In the genomic region with DNA sequence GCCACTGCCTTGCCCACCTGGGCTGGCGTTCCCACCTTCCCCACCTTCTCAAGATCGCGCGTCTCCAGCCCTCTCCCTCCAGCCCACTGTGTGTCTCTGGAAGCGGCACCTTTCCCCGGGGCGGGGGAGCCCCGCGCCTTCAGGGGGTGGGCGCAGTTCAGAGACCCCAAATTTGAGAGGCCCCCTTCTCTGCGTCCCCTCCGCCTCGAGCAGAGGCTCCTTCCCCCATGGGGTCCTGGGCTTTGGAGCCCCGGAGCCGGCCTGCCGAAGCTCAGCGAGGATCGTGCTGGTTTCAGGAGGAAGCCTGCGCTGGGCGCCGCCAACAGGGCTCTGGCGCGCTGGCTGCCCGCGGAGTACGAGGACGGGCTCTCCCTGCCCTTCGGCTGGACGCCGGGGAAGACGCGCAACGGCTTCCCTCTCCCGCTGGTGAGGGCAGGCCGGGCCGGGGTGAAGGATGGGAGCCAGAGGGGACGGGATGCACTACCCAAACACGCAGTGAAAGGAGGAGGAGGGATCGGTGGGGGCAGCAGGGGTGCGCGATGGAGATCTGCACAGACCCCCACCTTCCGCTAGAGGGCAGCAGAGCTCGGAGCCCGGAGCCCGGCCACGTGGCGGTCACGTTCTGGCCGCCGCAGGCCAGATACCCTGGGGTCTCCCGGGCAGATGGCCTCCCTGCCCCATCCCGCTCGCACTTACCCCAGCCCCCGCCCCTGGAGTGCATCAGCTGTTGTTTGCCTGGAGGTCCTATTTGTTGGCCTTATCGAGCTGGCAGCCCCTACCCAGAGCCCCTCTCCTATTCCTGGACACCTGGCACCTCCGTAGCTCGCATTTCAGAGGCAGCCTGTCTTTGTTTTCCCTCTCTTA, we compare ENCODE assay signal across 8 cellular contexts. TPM values are rescaled to one million over a fixed set of nuclear protein-coding genes. Genes with fewer than 3 reads are reported as not detected.
DNase-seq lines count a peak whose midpoint lies in the region; ATAC-seq and TF ChIP-seq lines count a peak whose summit lies in the region.

No MANE protein-coding gene starts in this region.

- H3K4me1 ChIP-seq in A673 (ENCODE audit: insufficient read depth, low read length, poor library complexity, severe bottlenecking) (peaks cover 8% of the 10 kb centered on the region), heart right ventricle (peaks cover 0 to 11% (median 8%) of the 10 kb centered on the region in 9 donors)

- H3K27ac ChIP-seq in A673 (ENCODE audit: low read depth, low read length, poor library complexity, severe bottlenecking) = no peak overlapping the region
- no peak overlapping the region for H3K27ac ChIP-seq in heart right ventricle

- H3K4me3 ChIP-seq in A673 (ENCODE audit: low read depth, low read length, poor library complexity, severe bottlenecking) = peak overlapping the region; percentile 43
- H3K4me3 ChIP-seq in LNCaP clone FGC (ENCODE audit: low read depth, low read length) = no peak overlapping the region
- H3K4me3 ChIP-seq in heart right ventricle = peak overlapping the region; percentile 26 to 56 (median 44)

- CTCF ChIA-PET in A673 (lab: Charles Lee) = interaction anchor here (0.6 to 1.8 kb wide), 9 partner anchors 9 to 295 kb away, joined by 3 to 8 read pairs (median 4); a partner anchor contains a TSS

- ATAC-seq in GM18867 (IDR thresholded peaks at IDR 0.05; ENCODE audit: unreplicated experiment) = peak; percentile 60
- ATAC-seq in activated naive CD8-positive, alpha-beta T cell treated with anti-CD3 and anti-CD28 coated beads, Interleukin-2, amount 10 ng/mL, durations not matched to agents 7 days and 5 days (ENCODE audit: low read depth) = peak; percentile 78
- peak; percentile 89 to 93 (median 91) for ATAC-seq in heart right ventricle

- peaks cover 50% of the 10 kb centered on the region for H3K27me3 Mint-ChIP-seq in activated naive CD8-positive, alpha-beta T cell treated with anti-CD3 and anti-CD28 coated beads, Interleukin-2, amount 10 ng/mL, durations not matched to agents 7 days and 5 days
- peaks cover 90% of the 10 kb centered on the region for H3K27me3 Mint-ChIP-seq in type B pancreatic cell

- DNase-seq in A673 (ENCODE audit: low spot score) (peak; percentile 70), LNCaP clone FGC (ENCODE audit: low read depth) (no peak), SKM-1 (lab: John Stamatoyannopoulos, UW; ENCODE audit: unreplicated experiment) (peak; percentile 36), heart right ventricle (peak; percentile 51 to 72), posterior vena cava (ENCODE audit: low spot score) (peak; percentile 92), type B pancreatic cell (ENCODE audit: extremely low spot score, unreplicated experiment) (peak; percentile 83)
- DNase-seq in activated naive CD8-positive, alpha-beta T cell treated with anti-CD3 and anti-CD28 coated beads, Interleukin-2, amount 10 ng/mL, durations not matched to agents 7 days and 5 days = peak; percentile 83

- WGBS in heart right ventricle, 2 donors = 5 to 6% methylated on average over 52 to 57 of the region's 57 CpGs

- POLR2A ChIA-PET in A673 (lab: Charles Lee; ENCODE audit: low non-redundant PET) = interaction anchor here (0.6 kb wide), 2 partner anchors 19 to 388 kb away, joined by 4 to 15 read pairs; no protein-coding TSS in a partner anchor
- POLR2A ChIA-PET in activated naive CD8-positive, alpha-beta T cell treated with anti-CD3 and anti-CD28 coated beads, Interleukin-2, amount 10 ng/mL, durations not matched to agents 7 days and 5 days (lab: Charles Lee) = interaction anchor here (0.8 to 1.5 kb wide), 4 partner anchors 30 to 103 kb away, joined by 3 to 5 read pairs (median 3); a partner anchor contains a TSS

- H3K36me3 ChIP-seq in A673 (ENCODE audit: insufficient read depth, low read length, poor library complexity, severe bottlenecking) (no peaks in the 10 kb centered on the region), heart right ventricle (no peaks in the 10 kb centered on the region)

- no peaks in the 10 kb centered on the region for H3K9me3 ChIP-seq in A673 (ENCODE audit: low read depth, low read length, poor library complexity, severe bottlenecking)
- no peaks in the 10 kb centered on the region for H3K9me3 ChIP-seq in heart right ventricle

- no peaks in the 10 kb centered on the region for H3K36me3 Mint-ChIP-seq in activated naive CD8-positive, alpha-beta T cell treated with anti-CD3 and anti-CD28 coated beads, Interleukin-2, amount 10 ng/mL, durations not matched to agents 7 days and 5 days
- H3K36me3 Mint-ChIP-seq in type B pancreatic cell = no peaks in the 10 kb centered on the region

- BruUV-seq in A673 (replicated peaks; lab: Mats Ljungman, UMichigan) = no TSS peak

- intact Hi-C loops in A673 (cut with micrococcal nuclease; ENCODE audit: unreplicated experiment) = no loop called here
- intact Hi-C loops in heart right ventricle (cut with DNase I) = loop anchor here in 4 of 10 donors (5.0 to 10.0 kb wide), 4 partner anchors 175 to 753 kb away; no protein-coding TSS in a partner anchor
- intact Hi-C loops in posterior vena cava (cut with DNase I) = loop anchor here in 1 of 2 donors (10.0 kb wide), 1 partner anchor 165 kb away; a partner anchor contains a TSS

- no peak overlapping the region for H3K27ac Mint-ChIP-seq in activated naive CD8-positive, alpha-beta T cell treated with anti-CD3 and anti-CD28 coated beads, Interleukin-2, amount 10 ng/mL, durations not matched to agents 7 days and 5 days
- no peak overlapping the region for H3K27ac Mint-ChIP-seq in type B pancreatic cell

- H3K4me3 Mint-ChIP-seq in activated naive CD8-positive, alpha-beta T cell treated with anti-CD3 and anti-CD28 coated beads, Interleukin-2, amount 10 ng/mL, durations not matched to agents 7 days and 5 days = peak overlapping the region; percentile 82
- peak overlapping the region; percentile 78 for H3K4me3 Mint-ChIP-seq in type B pancreatic cell

- H3K27me3 ChIP-seq in A673 (replicated peaks; ENCODE audit: insufficient read depth, low read depth, low read length, poor library complexity) (peaks cover 18% of the 10 kb centered on the region), heart right ventricle (peaks cover 0 to 83% (median 62%) of the 10 kb centered on the region in 7 donors)

- H3K4me1 Mint-ChIP-seq in activated naive CD8-positive, alpha-beta T cell treated with anti-CD3 and anti-CD28 coated beads, Interleukin-2, amount 10 ng/mL, durations not matched to agents 7 days and 5 days = peaks cover 24% of the 10 kb centered on the region
- no peaks in the 10 kb centered on the region for H3K4me1 Mint-ChIP-seq in type B pancreatic cell (ENCODE audit: unreplicated experiment)

- no peaks in the 10 kb centered on the region for H3K9me3 Mint-ChIP-seq in activated naive CD8-positive, alpha-beta T cell treated with anti-CD3 and anti-CD28 coated beads, Interleukin-2, amount 10 ng/mL, durations not matched to agents 7 days and 5 days
- H3K9me3 Mint-ChIP-seq in type B pancreatic cell = no peaks in the 10 kb centered on the region

- TF ChIP-seq CTCF in A673 (conservative IDR thresholded peaks at IDR 0.05; ENCODE audit: low read depth, low read length) (peak; percentile 97), LNCaP clone FGC (IDR thresholded peaks at IDR 0.05; ENCODE audit: control insufficient read depth, extremely low read depth, insufficient read depth) (peak; percentile 74), heart right ventricle (IDR thresholded peaks at IDR 0.05) (peak; percentile 89 to 98 (median 96)), type B pancreatic cell (conservative IDR thresholded peaks at IDR 0.05) (peak; percentile 99)

RNA-seq across cellular contexts. Expression of a gene that starts 11.1 kb away (rescaled TPM):
- 0.34 TPM in 1 of 2 replicates, not detected in the other for total RNA-seq in A673 (2021)
- total RNA-seq in activated naive CD8-positive, alpha-beta T cell treated with anti-CD3 and anti-CD28 coated beads, Interleukin-2, amount 10 ng/mL, durations not matched to agents 7 days and 5 days = not detected
- total RNA-seq in heart right ventricle = not detected
- polyA plus RNA-seq in heart right ventricle = not detected
- total RNA-seq in posterior vena cava = not detected
- not detected in 2 replicates for total RNA-seq in type B pancreatic cell (ENCODE audit: low replicate concordance)

RNA-seq across cellular contexts. Expression of a gene that starts 30.4 kb away (rescaled TPM):
- total RNA-seq in A673 (2021) = 28.1 and 38.7 TPM in 2 replicates
- 10 to 100 TPM; 23.0 to 26.5 TPM for total RNA-seq in activated naive CD8-positive, alpha-beta T cell treated with anti-CD3 and anti-CD28 coated beads, Interleukin-2, amount 10 ng/mL, durations not matched to agents 7 days and 5 days
- 10 to 100 TPM in 4 of 10 donors, 1 to 10 TPM in 6; 5.3 to 12.9 (median 9.2) TPM for total RNA-seq in heart right ventricle
- 10 to 100 TPM in 1 of 2 donors, 1 to 10 TPM in 1; 5.4 to 10.3 TPM for polyA plus RNA-seq in heart right ventricle
- 1 to 10 TPM; 9.4 to 9.7 TPM for total RNA-seq in posterior vena cava
- 21.9 and 33.2 TPM in 2 replicates for total RNA-seq in type B pancreatic cell (ENCODE audit: low replicate concordance)

RNA-seq across cellular contexts. Expression of a gene that starts 31.2 kb away (rescaled TPM):
- total RNA-seq in A673 (2021) = not detected in 2 replicates
- total RNA-seq in activated naive CD8-positive, alpha-beta T cell treated with anti-CD3 and anti-CD28 coated beads, Interleukin-2, amount 10 ng/mL, durations not matched to agents 7 days and 5 days = not detected
- total RNA-seq in heart right ventricle = 1 to 10 TPM in 1 of 10 donors, under 1 TPM in 7, not detected in 2; 0.08 to 2.5 (median 0.25) TPM
- polyA plus RNA-seq in heart right ventricle = under 1 TPM; 0.07 to 0.15 TPM
- total RNA-seq in posterior vena cava = under 1 TPM; 0.74 to 0.86 TPM
- total RNA-seq in type B pancreatic cell (ENCODE audit: low replicate concordance) = not detected in 2 replicates

RNA-seq across cellular contexts. Expression of a gene that starts 57.0 kb away (rescaled TPM):
- total RNA-seq in A673 (2021) (not detected in 2 replicates), heart right ventricle (not detected), posterior vena cava (not detected), type B pancreatic cell (ENCODE audit: low replicate concordance) (not detected in 2 replicates)
- not detected for total RNA-seq in activated naive CD8-positive, alpha-beta T cell treated with anti-CD3 and anti-CD28 coated beads, Interleukin-2, amount 10 ng/mL, durations not matched to agents 7 days and 5 days
- polyA plus RNA-seq in heart right ventricle = not detected
